ENCODE assay signal across 1 cellular context in genomic region chr22:41448189-41448808, GRCh38.
A peak's percentile ranks its signal among the peaks of the same experiment; 100 is the strongest.
TF ChIP-seq lines count a peak whose summit lies in the region.

No MANE protein-coding gene starts in this region.

TF ChIP-seq in HepG2, 621 proteins besides CTCF, POLR2A, EP300 and RAD21 (continues in another document):
- TF ChIP-seq ZNF75D (CRISPR knock-in tag; IDR thresholded peaks at IDR 0.05; ENCODE audit: borderline replicate concordance): no peak
- TF ChIP-seq ZNF367 (CRISPR knock-in tag; IDR thresholded peaks at IDR 0.05; ENCODE audit: borderline replicate concordance): no peak
- TF ChIP-seq MYPOP (CRISPR knock-in tag; IDR thresholded peaks at IDR 0.05): peak; percentile 90
- TF ChIP-seq ZNF883 (CRISPR knock-in tag; IDR thresholded peaks at IDR 0.05; ENCODE audit: not compliant biosample characterization): no peak
- TF ChIP-seq ZNF792 (CRISPR knock-in tag; IDR thresholded peaks at IDR 0.05): peak; percentile 84
- peak; percentile 75 for TF ChIP-seq NCOA2 (CRISPR knock-in tag; IDR thresholded peaks at IDR 0.05)
- 0 out of 2 replicates have a peak, but pooled peaks have one; percentile 3 for TF ChIP-seq SMC3 (IDR thresholded peaks at IDR 0.05; ENCODE audit: low read length)
- no peak for TF ChIP-seq ZNF646 (CRISPR knock-in tag; IDR thresholded peaks at IDR 0.05)
- no peak for TF ChIP-seq NBN (conservative IDR thresholded peaks at IDR 0.05)
- TF ChIP-seq ZNF335 (CRISPR knock-in tag; IDR thresholded peaks at IDR 0.05): no peak
- no peak for TF ChIP-seq U2AF1 (optimal IDR thresholded peaks at IDR 0.05; ENCODE audit: low read depth, low read length)
- 0 out of 2 replicates have a peak, but pooled peaks have one; percentile 45 for TF ChIP-seq SIN3B (IDR thresholded peaks at IDR 0.05; ENCODE audit: low read length)
- no peak for TF ChIP-seq ELK4 (CRISPR knock-in tag; IDR thresholded peaks at IDR 0.05; ENCODE audit: borderline replicate concordance)
- peak; percentile 75 for TF ChIP-seq POLR2G (IDR thresholded peaks at IDR 0.05; ENCODE audit: low read depth, low read length)
- TF ChIP-seq BCLAF1 (IDR thresholded peaks at IDR 0.05): no peak
- TF ChIP-seq ZSCAN5A (CRISPR knock-in tag; IDR thresholded peaks at IDR 0.05; ENCODE audit: borderline replicate concordance): no peak
- no peak for TF ChIP-seq ZNF44 (CRISPR knock-in tag; IDR thresholded peaks at IDR 0.05)
- TF ChIP-seq NFKB2 (CRISPR knock-in tag; IDR thresholded peaks at IDR 0.05; ENCODE audit: borderline replicate concordance): peak; percentile 68; the same call in 1 of the 2 replicates
- no peak for TF ChIP-seq ZNF232 (CRISPR knock-in tag; IDR thresholded peaks at IDR 0.05; ENCODE audit: borderline replicate concordance)
- no peak for TF ChIP-seq IRX3 (CRISPR knock-in tag; IDR thresholded peaks at IDR 0.05; ENCODE audit: borderline replicate concordance, low read depth)
- no peak for TF ChIP-seq ZNF234 (CRISPR knock-in tag; conservative IDR thresholded peaks at IDR 0.05)
- TF ChIP-seq DMAP1 (CRISPR knock-in tag; IDR thresholded peaks at IDR 0.05): peak; percentile 86
- TF ChIP-seq POLR2AphosphoS5 (IDR thresholded peaks at IDR 0.05; ENCODE audit: low read depth, low read length): peak; percentile 90
- no peak for TF ChIP-seq ONECUT2 (CRISPR knock-in tag; IDR thresholded peaks at IDR 0.05)
- TF ChIP-seq ZNF253 (CRISPR knock-in tag; IDR thresholded peaks at IDR 0.05; ENCODE audit: borderline replicate concordance): no peak
- TF ChIP-seq ZNF512B (CRISPR knock-in tag; IDR thresholded peaks at IDR 0.05; ENCODE audit: borderline replicate concordance): no peak
- TF ChIP-seq NFKBIZ (CRISPR knock-in tag; IDR thresholded peaks at IDR 0.05): no peak
- no peak for TF ChIP-seq ZFY (CRISPR knock-in tag; IDR thresholded peaks at IDR 0.05)
- TF ChIP-seq PHF5A (CRISPR knock-in tag; IDR thresholded peaks at IDR 0.05; ENCODE audit: low read depth, unreplicated experiment): no peak
- TF ChIP-seq ARID4A (CRISPR knock-in tag; IDR thresholded peaks at IDR 0.05; ENCODE audit: borderline replicate concordance): peak; percentile 86; the same call in 1 of the 2 replicates
- TF ChIP-seq ZNF451 (CRISPR knock-in tag; IDR thresholded peaks at IDR 0.05): no peak
- peak; percentile 81 for TF ChIP-seq MAX (IDR thresholded peaks at IDR 0.05)
- TF ChIP-seq FOXA3 (CRISPR knock-in tag; IDR thresholded peaks at IDR 0.05): peak; percentile 15; the same call in 1 of the 2 replicates
- peak; percentile 100 for TF ChIP-seq PATZ1 (CRISPR knock-in tag; IDR thresholded peaks at IDR 0.05)
- TF ChIP-seq SAFB2 (CRISPR knock-in tag; IDR thresholded peaks at IDR 0.05; ENCODE audit: borderline replicate concordance, low read depth): no peak
- TF ChIP-seq NCOA1 (CRISPR knock-in tag; IDR thresholded peaks at IDR 0.05): no peak
- no peak for TF ChIP-seq ZKSCAN1 (IDR thresholded peaks at IDR 0.05; ENCODE audit: low read length)
- TF ChIP-seq CCDC6 (CRISPR knock-in tag; IDR thresholded peaks at IDR 0.05): peak; percentile 77
